Comparison of ENCODE assay signal across 8 cellular contexts in genomic region chr15:88450125-88450798, GRCh38. TPM values are rescaled to one million over a fixed set of nuclear protein-coding genes. Genes with fewer than 3 reads are reported as not detected.
DNase-seq lines count a peak whose midpoint lies in the region; ATAC-seq and TF ChIP-seq lines count a peak whose summit lies in the region.

No MANE protein-coding gene starts in this region.

- H3K9me3 Mint-ChIP-seq in H9 (no peaks in the 10 kb centered on the region; a peak in 1 of 5 replicates), mesothelial cell of epicardium (peaks cover 4% of the 10 kb centered on the region)
- H3K9me3 Mint-ChIP-seq in activated CD4-positive, alpha-beta T cell treated with anti-CD3 and anti-CD28 coated beads for 36 hours (ENCODE audit: low read depth): no peaks in the 10 kb centered on the region
- H3K9me3 Mint-ChIP-seq in stimulated activated naive B cell treated with anti-CD40 and anti-IgM and Interleukin-4, amounts not matched to agents 10 μg/mL and 1 μg/mL and 100 μg/mL, for 72 hours: peaks cover 0 to 2% of the 10 kb centered on the region in 2 donors

- H3K18ac ChIP-seq in H9 (ENCODE audit: insufficient read length, low read depth, low read length): no peak overlapping the region

- peaks cover 6 to 12% of the 10 kb centered on the region in 2 experiments; a peak in 3 of 4 replicates for H3K4me1 Mint-ChIP-seq in H9
- peaks cover 6% of the 10 kb centered on the region for H3K4me1 Mint-ChIP-seq in activated CD4-positive, alpha-beta T cell treated with anti-CD3 and anti-CD28 coated beads for 36 hours
- H3K4me1 Mint-ChIP-seq in mesothelial cell of epicardium: no peaks in the 10 kb centered on the region
- H3K4me1 Mint-ChIP-seq in stimulated activated naive B cell treated with anti-CD40 and anti-IgM and Interleukin-4, amounts not matched to agents 10 μg/mL and 1 μg/mL and 100 μg/mL, for 72 hours: peaks cover 8 to 10% of the 10 kb centered on the region in 2 donors

- TF ChIP-seq CTCF in H9 (conservative IDR thresholded peaks at IDR 0.05): peak; percentile 97
- TF ChIP-seq CTCF in mesothelial cell of epicardium (IDR thresholded peaks at IDR 0.05; ENCODE audit: unreplicated experiment): peak; percentile 84

- H2AK5ac ChIP-seq in H9 (ENCODE audit: insufficient read length, low read length): no peak overlapping the region

- no peak overlapping the region for H3K4me2 ChIP-seq in H9 (ENCODE audit: insufficient read depth, insufficient read length, low read length)

- H3K4me1 ChIP-seq in H9 (ENCODE audit: insufficient read depth, low read length): no peaks in the 10 kb centered on the region

- H3K36me3 Mint-ChIP-seq in H9 (ENCODE audit: insufficient read depth in 1 of 3, low read depth in 3 of 3) (no peaks in the 10 kb centered on the region), mesothelial cell of epicardium (no peaks in the 10 kb centered on the region)
- no peaks in the 10 kb centered on the region for H3K36me3 Mint-ChIP-seq in activated CD4-positive, alpha-beta T cell treated with anti-CD3 and anti-CD28 coated beads for 36 hours (ENCODE audit: low read depth)
- H3K36me3 Mint-ChIP-seq in stimulated activated naive B cell treated with anti-CD40 and anti-IgM and Interleukin-4, amounts not matched to agents 10 μg/mL and 1 μg/mL and 100 μg/mL, for 72 hours: no peaks in the 10 kb centered on the region

- H3T11ph ChIP-seq in H9 (ENCODE audit: low read length): no peak overlapping the region

- intact Hi-C loops in activated CD4-positive, alpha-beta T cell treated with anti-CD3 and anti-CD28 coated beads for 36 hours (cut with DNase I, micrococcal nuclease): loop anchor here (1.0 to 5.0 kb wide), 5 partner anchors 118 to 206 kb away; partner anchors contain the start of gene NTRK3 (in 1 of the 2)

- no peak overlapping the region for H3K56ac ChIP-seq in H9 (ENCODE audit: insufficient read length, low read depth, low read length)

- peaks cover 46% of the 10 kb centered on the region for H3K27me3 Mint-ChIP-seq in H9 (ENCODE audit: low read depth)
- peaks cover 7% of the 10 kb centered on the region for H3K27me3 Mint-ChIP-seq in activated CD4-positive, alpha-beta T cell treated with anti-CD3 and anti-CD28 coated beads for 36 hours
- peaks cover 45% of the 10 kb centered on the region for H3K27me3 Mint-ChIP-seq in mesothelial cell of epicardium (ENCODE audit: low read depth)
- peaks cover 5 to 11% of the 10 kb centered on the region in 2 donors for H3K27me3 Mint-ChIP-seq in stimulated activated naive B cell treated with anti-CD40 and anti-IgM and Interleukin-4, amounts not matched to agents 10 μg/mL and 1 μg/mL and 100 μg/mL, for 72 hours

- H3K27ac Mint-ChIP-seq in H9 (no peak overlapping the region), mesothelial cell of epicardium (no peak overlapping the region)
- H3K27ac Mint-ChIP-seq in activated CD4-positive, alpha-beta T cell treated with anti-CD3 and anti-CD28 coated beads for 36 hours: no peak overlapping the region
- no peak overlapping the region for H3K27ac Mint-ChIP-seq in stimulated activated naive B cell treated with anti-CD40 and anti-IgM and Interleukin-4, amounts not matched to agents 10 μg/mL and 1 μg/mL and 100 μg/mL, for 72 hours

- H3K23ac ChIP-seq in H9 (ENCODE audit: insufficient read length, low read depth, low read length): no peak overlapping the region

- no peak overlapping the region for H2BK120ac ChIP-seq in H9 (ENCODE audit: low read depth, low read length, poor library complexity, severe bottlenecking)

- H2BK15ac ChIP-seq in H9 (ENCODE audit: low read depth, low read length): no peak overlapping the region

- POLR2A ChIA-PET in activated CD4-positive, alpha-beta T cell treated with anti-CD3 and anti-CD28 coated beads for 36 hours (lab: Charles Lee): no interaction called here

- no peak overlapping the region for H4K8ac ChIP-seq in H9 (replicated peaks; ENCODE audit: insufficient read length, low read depth, low read length)

- DNase-seq in DMS79 (lab: John Stamatoyannopoulos, UW) (peak; percentile 2), H9 (peak; percentile 87), NCI-H2196 (lab: John Stamatoyannopoulos, UW; ENCODE audit: unreplicated experiment) (peak; percentile 37), ecto neural progenitor cell (ENCODE audit: low spot score) (peak; percentile 89), mesothelial cell of epicardium (ENCODE audit: low spot score in 2 of 2, unreplicated experiment in 2 of 2) (peak; percentile 49 to 83)
- DNase-seq in activated CD4-positive, alpha-beta T cell treated with anti-CD3 and anti-CD28 coated beads for 36 hours: peak; percentile 89
- DNase-seq in stimulated activated naive B cell treated with anti-CD40 and anti-IgM and Interleukin-4, amounts not matched to agents 10 μg/mL and 1 μg/mL and 100 μg/mL, for 72 hours: peak; percentile 35

- H4K91ac ChIP-seq in H9 (ENCODE audit: insufficient read length, low read depth, low read length): no peak overlapping the region

- WGBS in H9 (ENCODE audit: extremely low coverage, insufficient read length, low lambda C conversion rate): no CpG with 5 or more reads among the region's 12 CpGs

- no peaks in the 10 kb centered on the region; the same call in 1 of the 2 replicates for H3K27me3 ChIP-seq in H9 (ENCODE audit: insufficient read depth, low read length)

- no peak overlapping the region for H3K27ac ChIP-seq in H9 (ENCODE audit: insufficient read length, low read depth, low read length)

- H3K79me1 ChIP-seq in H9 (ENCODE audit: insufficient read depth, low read depth, low read length, poor library complexity, severe bottlenecking): no peaks in the 10 kb centered on the region

- H3K4me3 Mint-ChIP-seq in H9: no peak overlapping the region; a peak in 1 of 5 replicates
- H3K4me3 Mint-ChIP-seq in activated CD4-positive, alpha-beta T cell treated with anti-CD3 and anti-CD28 coated beads for 36 hours: no peak overlapping the region
- H3K4me3 Mint-ChIP-seq in mesothelial cell of epicardium: no peak overlapping the region
- no peak overlapping the region for H3K4me3 Mint-ChIP-seq in stimulated activated naive B cell treated with anti-CD40 and anti-IgM and Interleukin-4, amounts not matched to agents 10 μg/mL and 1 μg/mL and 100 μg/mL, for 72 hours

- no peak overlapping the region for H2BK12ac ChIP-seq in H9 (ENCODE audit: insufficient read length, low read depth, low read length)

- CTCF ChIA-PET in activated CD4-positive, alpha-beta T cell treated with anti-CD3 and anti-CD28 coated beads for 36 hours (lab: Charles Lee): interaction anchor here (0.5 to 11.6 kb wide), 22 partner anchors 9 to 231 kb away, joined by 3 to 94 read pairs (median 4); partner anchors contain the start of gene MRPS11

- no peaks in the 10 kb centered on the region for H3K23me2 ChIP-seq in H9 (ENCODE audit: insufficient read length, low read depth, low read length, poor library complexity, severe bottlenecking)

- peak; percentile 82 for ATAC-seq in activated CD4-positive, alpha-beta T cell treated with anti-CD3 and anti-CD28 coated beads for 36 hours
- ATAC-seq in stimulated activated naive B cell treated with anti-CD40 and anti-IgM and Interleukin-4, amounts not matched to agents 10 μg/mL and 1 μg/mL and 100 μg/mL, for 72 hours (replicated peaks): peak; percentile 68 to 71
- ATAC-seq in HG02642 (IDR thresholded peaks at IDR 0.05; ENCODE audit: poor library complexity, unreplicated experiment): no peak

- H3K4ac ChIP-seq in H9 (ENCODE audit: low read depth, low read length): no peak overlapping the region

- H3K9me3 ChIP-seq in H9 (ENCODE audit: control insufficient read depth, low read depth, low read length): no peaks in the 10 kb centered on the region

- H3K14ac ChIP-seq in H9 (ENCODE audit: insufficient read depth, low read length): no peak overlapping the region

- no peak overlapping the region for H4K5ac ChIP-seq in H9 (ENCODE audit: insufficient read length, low read depth, low read length)

- H2BK20ac ChIP-seq in H9 (ENCODE audit: low read depth, low read length, poor library complexity, severe bottlenecking): no peak overlapping the region

- H3K9ac ChIP-seq in H9 (ENCODE audit: extremely low read depth, insufficient read length, low read length): no peak overlapping the region

- H2AFZ ChIP-seq in H9 (ENCODE audit: low read length): no peak overlapping the region

- no peak overlapping the region for H2BK5ac ChIP-seq in H9 (ENCODE audit: insufficient read length, low read length)

- H3K79me2 ChIP-seq in H9 (ENCODE audit: insufficient read depth, low read length): no peaks in the 10 kb centered on the region

- no peaks in the 10 kb centered on the region for H4K20me1 ChIP-seq in H9 (ENCODE audit: control insufficient read depth, insufficient read depth, insufficient read length)

RNA-seq across cellular contexts. Expression of gene MRPL46, which starts 16.9 kb away (rescaled TPM):
- 27.4 and 29.3 TPM in 2 replicates for total RNA-seq in H9 (2021)
- 10 to 100 TPM; 31.0 to 35.6 TPM for total RNA-seq in activated CD4-positive, alpha-beta T cell treated with anti-CD3 and anti-CD28 coated beads for 36 hours
- 18.6 to 19.2 TPM (median 18.9 TPM) in 3 replicates for total RNA-seq in mesothelial cell of epicardium

RNA-seq across cellular contexts. Expression of gene MRPS11, which starts 17.2 kb away (rescaled TPM):
- 51.0 and 54.5 TPM in 2 replicates for total RNA-seq in H9 (2021)
- total RNA-seq in activated CD4-positive, alpha-beta T cell treated with anti-CD3 and anti-CD28 coated beads for 36 hours: 10 to 100 TPM; 58.3 to 67.1 TPM
- 31.2 to 38.9 TPM (median 33.1 TPM) in 3 replicates for total RNA-seq in mesothelial cell of epicardium

Comparison
In these comparisons a context has a peak if more than half of its experiments do, and no peak if none do; other contexts are left out.
1. DNase-seq: peak in every context shown above with its lines; median percentile 89 in activated CD4-positive, alpha-beta T cell treated with anti-CD3 and anti-CD28 coated beads for 36 hours; 89 in ecto neural progenitor cell; 87 in H9; 66 in mesothelial cell of epicardium; 37 in NCI-H2196; 35 in stimulated activated naive B cell treated with anti-CD40 and anti-IgM and Interleukin-4, amounts not matched to agents 10 μg/mL and 1 μg/mL and 100 μg/mL, for 72 hours; 2 in DMS79.